In genomic region chr4:47837582-47838294, GRCh38 we compare ENCODE assay signal across 8 cellular contexts. TPM values are rescaled to one million over a fixed set of nuclear protein-coding genes. Genes with fewer than 3 reads are reported as not detected.
DNase-seq lines count a peak whose midpoint lies in the region; ATAC-seq and TF ChIP-seq lines count a peak whose summit lies in the region.

Gene CORIN, minus strand, starts transcription at chr4:47838067. Its CDS starts 118 bp downstream, at chr4:47837949.

- no peak within 1 kb of the TSS for H3K23ac ChIP-seq in trophoblast cell (ENCODE audit: low read length)

- peak within 1 kb of the TSS; percentile 61 for H2AFZ ChIP-seq in trophoblast cell (ENCODE audit: insufficient read depth, low read length, poor library complexity)

- H3K27me3 Mint-ChIP-seq in glutamatergic neuron (ENCODE audit: unreplicated experiment), result no peaks in the 10 kb centered on the region

- peak within 1 kb of the TSS; percentile 85 for H3K4me3 Mint-ChIP-seq in glutamatergic neuron (ENCODE audit: unreplicated experiment)

- H3K4ac ChIP-seq in trophoblast cell (ENCODE audit: low read depth, low read length), result no peak within 1 kb of the TSS

- H2BK120ac ChIP-seq in trophoblast cell (ENCODE audit: insufficient read depth, low read length, poor library complexity), result no peak within 1 kb of the TSS

- BruUV-seq in A673 (replicated peaks; lab: Mats Ljungman, UMichigan), result no TSS peak

- peaks cover 4% of the 10 kb centered on the region for H3K79me1 ChIP-seq in trophoblast cell (ENCODE audit: low read length)

- peaks cover 9% of the 10 kb centered on the region for H3K36me3 Mint-ChIP-seq in glutamatergic neuron (ENCODE audit: unreplicated experiment)

- H2BK5ac ChIP-seq in trophoblast cell (ENCODE audit: low read depth, low read length, poor library complexity), result no peak within 1 kb of the TSS

- no peak within 1 kb of the TSS for H2AK5ac ChIP-seq in trophoblast cell (ENCODE audit: low read length)

- H3K18ac ChIP-seq in trophoblast cell (ENCODE audit: low read length), result no peak within 1 kb of the TSS

- H3K14ac ChIP-seq in trophoblast cell (ENCODE audit: low read length), result peak within 1 kb of the TSS; percentile 40

- H3K27me3 ChIP-seq in A673 (replicated peaks; ENCODE audit: insufficient read depth, low read depth, low read length, poor library complexity) (no peaks in the 10 kb centered on the region), trophoblast cell (ENCODE audit: insufficient read depth, low read length) (no peaks in the 10 kb centered on the region)

- H3K79me2 ChIP-seq in trophoblast cell (ENCODE audit: control insufficient read depth, insufficient read depth, low read length, poor library complexity), result peaks cover 3% of the 10 kb centered on the region

- no peak for DNase-seq in A673 (ENCODE audit: low spot score)
- peak; percentile 71 for DNase-seq in activated CD8-positive, alpha-beta memory T cell treated with anti-CD3 and anti-CD28 coated beads, Interleukin-2, amount 50 U/mL, for 48 hours
- no peak for DNase-seq in glutamatergic neuron
- no peak for DNase-seq in trophoblast cell
- DNase-seq in GF-D8 (lab: John Stamatoyannopoulos, UW), result no peak

- H4K91ac ChIP-seq in trophoblast cell (ENCODE audit: low read depth, low read length), result peak within 1 kb of the TSS; percentile 17

- H3K27ac Mint-ChIP-seq in glutamatergic neuron (ENCODE audit: unreplicated experiment), result no peak within 1 kb of the TSS

- peaks cover 5% of the 10 kb centered on the region for H3K4me1 Mint-ChIP-seq in glutamatergic neuron (ENCODE audit: low read depth, unreplicated experiment)

- H3K27ac ChIP-seq in A673 (ENCODE audit: low read depth, low read length, poor library complexity, severe bottlenecking), result no peak within 1 kb of the TSS
- H3K27ac ChIP-seq in trophoblast cell (ENCODE audit: low read depth, low read length), result no peak within 1 kb of the TSS

- H3K9ac ChIP-seq in trophoblast cell (ENCODE audit: low read length), result no peak within 1 kb of the TSS

- H3K4me3 ChIP-seq in A673 (ENCODE audit: low read depth, low read length, poor library complexity, severe bottlenecking) (peak within 1 kb of the TSS; percentile 51), trophoblast cell (ENCODE audit: low read depth, low read length) (peak within 1 kb of the TSS; percentile 74)

- H3K4me1 ChIP-seq in A673 (ENCODE audit: insufficient read depth, low read length, poor library complexity, severe bottlenecking), result peaks cover 11% of the 10 kb centered on the region
- H3K4me1 ChIP-seq in trophoblast cell (ENCODE audit: control insufficient read depth in 1 of 2, insufficient read depth in 2 of 2, low read length in 2 of 2), result peaks cover 9 to 10% of the 10 kb centered on the region in 2 experiments

- H2BK12ac ChIP-seq in trophoblast cell (ENCODE audit: low read length), result no peak within 1 kb of the TSS

- H3K9me3 Mint-ChIP-seq in glutamatergic neuron (ENCODE audit: unreplicated experiment), result no peaks in the 10 kb centered on the region

- H3K9me3 ChIP-seq in A673 (ENCODE audit: low read depth, low read length, poor library complexity, severe bottlenecking) (peaks cover 9% of the 10 kb centered on the region), trophoblast cell (ENCODE audit: insufficient read depth, low read depth, low read length) (no peaks in the 10 kb centered on the region)

- POLR2A ChIA-PET in A673 (lab: Charles Lee; ENCODE audit: low non-redundant PET), result no interaction called here

- no CpG with 5 or more reads among the region's 45 CpGs for WGBS in trophoblast cell (ENCODE audit: extremely low coverage, insufficient coverage, insufficient read length)

- H4K8ac ChIP-seq in trophoblast cell (ENCODE audit: low read depth, low read length), result peak within 1 kb of the TSS; percentile 73

- H3K4me2 ChIP-seq in trophoblast cell (ENCODE audit: low read length), result peak within 1 kb of the TSS; percentile 94

- TF ChIP-seq CTCF in A673 (conservative IDR thresholded peaks at IDR 0.05; ENCODE audit: low read depth, low read length), result no peak
- TF ChIP-seq CTCF in glutamatergic neuron (IDR thresholded peaks at IDR 0.05; ENCODE audit: partially characterized antibody, unreplicated experiment), result no peak

- intact Hi-C loops in A673 (cut with micrococcal nuclease; ENCODE audit: unreplicated experiment), result loop anchor here (5.0 kb wide), 1 partner anchor 170 kb away; no protein-coding TSS in a partner anchor

- ATAC-seq in GM19043 (IDR thresholded peaks at IDR 0.05; ENCODE audit: low read depth, unreplicated experiment) (peak; percentile 0), HG03439 (IDR thresholded peaks at IDR 0.05; ENCODE audit: unreplicated experiment) (peak; percentile 6), HG03469 (IDR thresholded peaks at IDR 0.05; ENCODE audit: unreplicated experiment) (no peak)

- H4K12ac ChIP-seq in trophoblast cell (ENCODE audit: low read depth, low read length), result peak within 1 kb of the TSS; percentile 36

- no peaks in the 10 kb centered on the region for H3K36me3 ChIP-seq in A673 (ENCODE audit: insufficient read depth, low read length, poor library complexity, severe bottlenecking)
- peaks cover 0 to 1% of the 10 kb centered on the region in 2 experiments for H3K36me3 ChIP-seq in trophoblast cell (ENCODE audit: control insufficient read depth in 1 of 2, insufficient read depth in 2 of 2, low read length in 2 of 2)

- CTCF ChIA-PET in A673 (lab: Charles Lee), result interaction anchor here (1.0 to 2.2 kb wide), 3 partner anchors 133 to 266 kb away, joined by 4 to 28 read pairs (median 13); no protein-coding TSS in a partner anchor

RNA-seq across cellular contexts. Expression of gene CORIN, which starts in this region (rescaled TPM):
- total RNA-seq in A673 (2021) (0.26 TPM in 1 of 2 replicates, not detected in the other), glutamatergic neuron (ENCODE audit: unreplicated experiment) (0.32 TPM)
- polyA plus RNA-seq in trophoblast cell (2013), result 0.40 and 0.51 TPM in 2 replicates
